ENCODE assay signal across 26 cellular contexts in the genomic region with DNA sequence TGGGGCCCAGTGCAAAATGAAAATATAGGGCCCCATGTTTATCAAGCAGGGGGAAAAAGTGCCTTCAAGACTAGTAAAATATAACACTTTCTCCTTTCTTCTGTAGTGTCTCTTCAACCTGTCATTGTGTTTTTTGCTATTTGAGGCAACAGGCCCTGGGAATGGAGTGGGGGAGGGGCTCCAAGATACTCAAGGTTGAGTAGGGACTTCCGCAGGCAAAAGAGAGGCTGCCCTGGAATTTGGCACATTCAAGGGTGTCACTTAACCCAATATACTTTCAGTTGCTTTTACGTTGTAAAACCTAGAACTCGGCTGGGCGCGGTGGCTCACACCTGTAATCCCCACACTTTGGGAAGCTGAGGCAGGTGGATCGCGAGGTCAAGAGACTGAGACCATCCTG.
"Had no signal": no experiment of that assay in that cellular context is flagged by ENCODE, and none has a peak within 500 bp of the region (broad histone marks: within the 10 kb centered on the region; RNA-seq: fewer than 3 reads in every experiment).

No MANE protein-coding gene starts in this region.

- H3K9ac ChIP-seq: neural progenitor cell, parathyroid adenoma had no signal

- H3K27me3 ChIP-seq: colonic mucosa, left lung, neural progenitor cell, right lobe of liver, suprapubic skin, tibial artery, upper lobe of left lung, uterus had no signal

- DNase-seq: colonic mucosa; effector memory CD4-positive, alpha-beta T cell; erythroblast; esophagus squamous epithelium; glutamatergic neuron; hypothalamus; kidney; left cardiac atrium; left lung; mesenchymal stem cell; midbrain; naive thymus-derived CD4-positive, alpha-beta T cell; right lobe of liver; small intestine; stimulated activated CD4-positive, alpha-beta T cell treated with anti-CD3 and anti-CD28 coated beads, Interleukin-15, amount 100 ng/mL, for 24 hours; stimulated activated CD4-positive, alpha-beta T cell treated with anti-CD3 and anti-CD28 coated beads, Interleukin-2, amount 100 ng/mL, for 48 hours; stimulated activated naive B cell treated with anti-CD40 and anti-IgM and Interleukin-4, amounts not matched to agents 10 μg/mL and 1 μg/mL and 100 μg/mL, for 72 hours; stimulated activated naive CD8-positive, alpha-beta T cell treated with anti-CD3 and anti-CD28 coated beads, Interleukin-15, amount 100 ng/mL, for 72 hours; tibial artery; upper lobe of left lung; uterus had no signal

- H3K36me3 ChIP-seq: colonic mucosa, esophagus squamous epithelium, left lung, neural progenitor cell, right lobe of liver, suprapubic skin, tibial artery, upper lobe of left lung, uterus had no signal

- H3K4me3 ChIP-seq: colonic mucosa, esophagus squamous epithelium, left lung, neural progenitor cell, right lobe of liver, suprapubic skin, tibial artery, upper lobe of left lung, uterus had no signal

- H3K4me3 Mint-ChIP-seq: dendritic cell treated with granulocyte-macrophage colony-stimulating factor and Interleukin-4, amounts not matched to agents 40 ng/mL and 50 ng/mL, for 4 days; naive thymus-derived CD4-positive, alpha-beta T cell; neural progenitor cell; stimulated activated naive B cell treated with anti-CD40 and anti-IgM and Interleukin-4, amounts not matched to agents 10 μg/mL and 1 μg/mL and 100 μg/mL, for 72 hours; stimulated activated naive CD8-positive, alpha-beta T cell treated with anti-CD3 and anti-CD28 coated beads, Interleukin-15, amount 100 ng/mL, for 72 hours had no signal

- H3K27ac Mint-ChIP-seq: dendritic cell treated with granulocyte-macrophage colony-stimulating factor and Interleukin-4, amounts not matched to agents 40 ng/mL and 50 ng/mL, for 4 days; naive thymus-derived CD4-positive, alpha-beta T cell; progenitor cell of endocrine pancreas; stimulated activated naive B cell treated with anti-CD40 and anti-IgM and Interleukin-4, amounts not matched to agents 10 μg/mL and 1 μg/mL and 100 μg/mL, for 72 hours; stimulated activated naive CD8-positive, alpha-beta T cell treated with anti-CD3 and anti-CD28 coated beads, Interleukin-15, amount 100 ng/mL, for 72 hours had no signal

- H3K4me1 Mint-ChIP-seq: naive thymus-derived CD4-positive, alpha-beta T cell; stimulated activated naive B cell treated with anti-CD40 and anti-IgM and Interleukin-4, amounts not matched to agents 10 μg/mL and 1 μg/mL and 100 μg/mL, for 72 hours; stimulated activated naive CD8-positive, alpha-beta T cell treated with anti-CD3 and anti-CD28 coated beads, Interleukin-15, amount 100 ng/mL, for 72 hours had no signal

- ATAC-seq: left lung; naive thymus-derived CD4-positive, alpha-beta T cell; right lobe of liver; stimulated activated naive B cell treated with anti-CD40 and anti-IgM and Interleukin-4, amounts not matched to agents 10 μg/mL and 1 μg/mL and 100 μg/mL, for 72 hours; stimulated activated naive CD8-positive, alpha-beta T cell treated with anti-CD3 and anti-CD28 coated beads, Interleukin-15, amount 100 ng/mL, for 72 hours had no signal

- H3K4me1 ChIP-seq: colonic mucosa, left lung, parathyroid adenoma, right lobe of liver, suprapubic skin, upper lobe of left lung, uterus had no signal

- FAIRE-seq: kidney, small intestine had no signal

- H3K27ac ChIP-seq: colonic mucosa, esophagus squamous epithelium, left lung, parathyroid adenoma, right lobe of liver, suprapubic skin, upper lobe of left lung, uterus had no signal

- H3K79me2 ChIP-seq: parathyroid adenoma had no signal

- H3K27me3 Mint-ChIP-seq: progenitor cell of endocrine pancreas had no signal

- H3K9me3 ChIP-seq: colonic mucosa, uterus had no signal
